8 cellular contexts compared by ENCODE assay signal in genomic region chr18:11909597-11910026, GRCh38. TPM values are rescaled to one million over a fixed set of nuclear protein-coding genes. Genes with fewer than 3 reads are reported as not detected.
DNase-seq lines count a peak whose midpoint lies in the region; ATAC-seq and TF ChIP-seq lines count a peak whose summit lies in the region.

No MANE protein-coding gene starts in this region.

- peak overlapping the region; percentile 81 for H3K27ac Mint-ChIP-seq in activated B cell treated with CpG ODN at 0.5 μM for 24 hours

- peak overlapping the region; percentile 86 for H3K4me3 Mint-ChIP-seq in activated B cell treated with CpG ODN at 0.5 μM for 24 hours

- intact Hi-C loops in A673 (cut with micrococcal nuclease; ENCODE audit: unreplicated experiment) = no loop called here
- intact Hi-C loops in activated B cell treated with CpG ODN at 0.5 μM for 24 hours (cut with micrococcal nuclease) = loop anchor here (2.0 kb wide), 2 partner anchors 467 to 1037 kb away; partner anchors contain the start of gene AFG3L2
- intact Hi-C loops in right cardiac atrium (cut with DNase I) = no loop called here
- intact Hi-C loops in spleen (cut with DNase I; ENCODE audit: low total_unique reads) = loop anchor here (5.0 kb wide), 1 partner anchor 52 kb away; no protein-coding TSS in a partner anchor

- H3K36me3 Mint-ChIP-seq in activated B cell treated with CpG ODN at 0.5 μM for 24 hours (ENCODE audit: low read depth) = peaks cover 16% of the 10 kb centered on the region

- H3K4me3 ChIP-seq in A673 (ENCODE audit: low read depth, low read length, poor library complexity, severe bottlenecking) (no peak overlapping the region), right cardiac atrium (ENCODE audit: low read length) (peak overlapping the region; percentile 85), spleen (peak overlapping the region in 5 of 8 donors; percentile 69 to 89 (median 76)), BE2C (ENCODE audit: low read depth, low read length) (no peak overlapping the region)

- TF ChIP-seq CTCF in A673 (conservative IDR thresholded peaks at IDR 0.05; ENCODE audit: low read depth, low read length) (no peak), GM13976 (IDR thresholded peaks at IDR 0.05; ENCODE audit: borderline replicate concordance, control extremely low read depth, extremely low read depth, insufficient read depth, missing control alignments) (no peak), activated B cell treated with CpG ODN at 0.5 μM for 24 hours (IDR thresholded peaks at IDR 0.05) (no peak), spleen (IDR thresholded peaks at IDR 0.05 in 8 of 11, conservative IDR thresholded peaks at IDR 0.05 in 3 of 11) (no peak), BE2C (IDR thresholded peaks at IDR 0.05; ENCODE audit: low read depth, low read length) (no peak)

- BruUV-seq in A673 (replicated peaks; lab: Mats Ljungman, UMichigan) = no TSS peak

- POLR2A ChIA-PET in A673 (lab: Charles Lee; ENCODE audit: low non-redundant PET) (no interaction called here), activated B cell treated with CpG ODN at 0.5 μM for 24 hours (lab: Charles Lee) (interaction anchor here (0.7 to 2.0 kb wide), 3 partner anchors 29 to 211 kb away, joined by 3 to 11 read pairs (median 5); partner anchors contain the start of gene CHMP1B)

- H3K36me3 ChIP-seq in A673 (ENCODE audit: insufficient read depth, low read length, poor library complexity, severe bottlenecking) = no peaks in the 10 kb centered on the region
- H3K36me3 ChIP-seq in spleen = peaks cover 0 to 16% (median 3%) of the 10 kb centered on the region in 6 donors
- H3K36me3 ChIP-seq in BE2C = no peaks in the 10 kb centered on the region

- H3K9me3 ChIP-seq in A673 (ENCODE audit: low read depth, low read length, poor library complexity, severe bottlenecking) (no peaks in the 10 kb centered on the region), right cardiac atrium (ENCODE audit: control insufficient read depth, low read length) (no peaks in the 10 kb centered on the region), spleen (no peaks in the 10 kb centered on the region), BE2C (no peaks in the 10 kb centered on the region)

- CTCF ChIA-PET in A673 (lab: Charles Lee) = no interaction called here
- CTCF ChIA-PET in activated B cell treated with CpG ODN at 0.5 μM for 24 hours (lab: Charles Lee) = interaction anchor here (1.2 kb wide), 1 partner anchor 29 kb away, joined by 3 read pairs; no protein-coding TSS in a partner anchor

- peaks cover 25% of the 10 kb centered on the region for H3K4me1 Mint-ChIP-seq in activated B cell treated with CpG ODN at 0.5 μM for 24 hours

- no peaks in the 10 kb centered on the region for H3K9me3 Mint-ChIP-seq in activated B cell treated with CpG ODN at 0.5 μM for 24 hours

- TF ChIP-seq POLR2A in spleen (IDR thresholded peaks at IDR 0.05) = no peak

- in situ Hi-C loops in GM13976 (cut with MboI; ENCODE audit: low sequenced_read_pairs, unreplicated experiment) = no loop called here

- no peaks in the 10 kb centered on the region for H3K27me3 Mint-ChIP-seq in activated B cell treated with CpG ODN at 0.5 μM for 24 hours

- WGBS in right cardiac atrium = 25% methylated on average over 1 of the region's 1 CpG
- WGBS in spleen, 5 donors = 10 to 27% (median 22%) methylated on average over 1 of the region's 1 CpG

- no peak for ATAC-seq in activated B cell treated with CpG ODN at 0.5 μM for 24 hours (ENCODE audit: low read depth)
- ATAC-seq in right cardiac atrium = peak in 1 of 2 donors; percentile 26
- ATAC-seq in GM21367 (IDR thresholded peaks at IDR 0.05; ENCODE audit: unreplicated experiment) = no peak

- H3K27me3 ChIP-seq in A673 (replicated peaks; ENCODE audit: insufficient read depth, low read depth, low read length, poor library complexity) (no peaks in the 10 kb centered on the region), right cardiac atrium (ENCODE audit: control insufficient read depth, insufficient read depth) (no peaks in the 10 kb centered on the region), spleen (replicated peaks in 1 of 7) (no peaks in the 10 kb centered on the region), BE2C (no peaks in the 10 kb centered on the region)

- no peak overlapping the region for H3K27ac ChIP-seq in A673 (ENCODE audit: low read depth, low read length, poor library complexity, severe bottlenecking)
- peak overlapping the region; percentile 74 for H3K27ac ChIP-seq in right cardiac atrium (ENCODE audit: low read length)
- peak overlapping the region; percentile 95 to 100 (median 100) for H3K27ac ChIP-seq in spleen

- H3K4me1 ChIP-seq in A673 (ENCODE audit: insufficient read depth, low read length, poor library complexity, severe bottlenecking) (no peaks in the 10 kb centered on the region), right cardiac atrium (ENCODE audit: control insufficient read depth, insufficient read depth, low read length) (no peaks in the 10 kb centered on the region), spleen (peaks cover 18 to 48% (median 30%) of the 10 kb centered on the region in 6 donors), BE2C (no peaks in the 10 kb centered on the region)

- DNase-seq in A673 (ENCODE audit: low spot score) (peak; percentile 7), GM13976 (ENCODE audit: low spot score) (peak; percentile 46), activated B cell treated with CpG ODN at 0.5 μM for 24 hours (no peak), right cardiac atrium (no peak), spleen (no peak), BE2C (no peak), middle frontal gyrus (ENCODE audit: extremely low spot score, low spot score) (no peak)

RNA-seq across cellular contexts. Expression of gene MPPE1, which starts 1.5 kb away (rescaled TPM):
- total RNA-seq in A673 (2021) = 17.6 and 18.4 TPM in 2 replicates
- total RNA-seq in activated B cell treated with CpG ODN at 0.5 μM for 24 hours = 39.0 and 52.9 TPM in 2 replicates
- 10 to 100 TPM; 29.0 to 40.6 (median 32.4) TPM for total RNA-seq in right cardiac atrium
- 20.7 TPM for polyA plus RNA-seq in right cardiac atrium
- 10 to 100 TPM; 44.9 to 89.9 (median 57.3) TPM for total RNA-seq in spleen
- 10 to 100 TPM; 29.7 to 46.6 (median 29.7) TPM for polyA plus RNA-seq in spleen
- polyA plus RNA-seq in BE2C (2012; ENCODE audit: insufficient read depth, insufficient read length, low read depth) = 13.2 TPM

RNA-seq across cellular contexts. Expression of gene CHMP1B, which starts 58.4 kb away (rescaled TPM):
- 17.1 and 19.1 TPM in 2 replicates for total RNA-seq in A673 (2021)
- total RNA-seq in activated B cell treated with CpG ODN at 0.5 μM for 24 hours = 28.5 and 29.4 TPM in 2 replicates
- total RNA-seq in right cardiac atrium = 10 to 100 TPM; 28.8 to 40.3 (median 32.3) TPM
- 40.4 TPM for polyA plus RNA-seq in right cardiac atrium
- total RNA-seq in spleen = 10 to 100 TPM; 34.2 to 58.0 (median 42.0) TPM
- 10 to 100 TPM; 33.1 to 37.8 (median 36.0) TPM for polyA plus RNA-seq in spleen
- 13.9 TPM for polyA plus RNA-seq in BE2C (2012; ENCODE audit: insufficient read depth, insufficient read length, low read depth)

Comparison
In these comparisons a context has a peak if more than half of its experiments do, and no peak if none do; other contexts are left out.
1. DNase-seq: peak in A673 (single experiment) and GM13976 (single experiment); none in activated B cell treated with CpG ODN at 0.5 μM for 24 hours (single experiment), right cardiac atrium (0 of 3), spleen (single experiment), BE2C (single experiment) and middle frontal gyrus (single experiment).
2. H3K4me3 ChIP-seq: peak in right cardiac atrium (single experiment) and spleen (5 of 8); none in A673 (single experiment) and BE2C (single experiment).
3. intact Hi-C loops: an anchor here in activated B cell treated with CpG ODN at 0.5 μM for 24 hours (2.0 kb wide) and spleen (5.0 kb wide); none called in A673 and right cardiac atrium.